8 cellular contexts compared by ENCODE assay signal in the genomic region with DNA sequence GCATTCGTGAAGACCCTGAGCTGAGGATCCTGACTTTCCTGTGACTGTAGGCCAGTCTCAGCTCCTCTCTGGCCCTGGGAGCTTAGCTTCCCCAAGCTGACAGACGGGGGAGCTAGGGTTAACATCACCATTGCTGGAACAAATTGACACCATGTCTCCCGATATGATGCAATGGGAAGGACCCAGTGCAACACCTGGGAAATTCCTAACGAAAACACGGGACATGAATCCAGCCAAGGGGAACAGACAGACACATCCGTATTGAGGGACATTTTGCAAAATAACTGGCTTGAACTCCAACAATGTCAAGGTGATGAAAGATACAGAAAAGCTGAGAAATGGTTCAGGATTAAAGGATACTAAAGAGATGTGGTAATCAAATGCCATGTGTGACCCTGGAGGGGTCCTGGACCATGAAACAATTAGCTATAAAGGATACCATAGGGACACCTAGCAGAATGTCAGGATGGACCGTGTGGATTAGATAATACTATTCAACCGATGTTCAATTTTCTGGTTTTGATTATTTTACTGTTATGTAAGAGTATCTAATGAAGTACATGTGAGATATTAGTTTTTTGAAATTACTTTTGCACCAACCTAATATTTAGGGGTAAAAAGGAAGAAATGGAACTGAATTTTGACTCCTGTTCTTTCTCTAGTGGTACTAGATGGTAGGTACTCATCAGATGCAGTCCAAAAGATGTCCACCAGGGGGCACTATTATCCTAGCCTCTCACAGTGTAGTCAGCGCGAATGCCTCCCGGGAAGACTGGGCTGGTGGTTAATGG. TPM values are rescaled to one million over a fixed set of nuclear protein-coding genes. Genes with fewer than 3 reads are reported as not detected.
DNase-seq lines count a peak whose midpoint lies in the region; ATAC-seq, FAIRE-seq and TF ChIP-seq lines count a peak whose summit lies in the region.

No MANE protein-coding gene starts in this region.

- DNase-seq in NCI-H2171 (lab: John Stamatoyannopoulos, UW) (peak; percentile 9), bronchial epithelial cell (ENCODE audit: low read depth) (peak; percentile 79), keratinocyte (ENCODE audit: low read depth, low spot score) (peak; percentile 81)
- peak; percentile 80 for DNase-seq in stimulated activated CD4-positive, alpha-beta T cell treated with anti-CD3 and anti-CD28 coated beads, Interleukin-2, amount 100 ng/mL, for 4 hours (ENCODE audit: low read depth)

- H3K9ac ChIP-seq in keratinocyte (ENCODE audit: control insufficient read depth, extremely low read depth, insufficient read depth, low read length): no peak overlapping the region

- H3K4me3 ChIP-seq in ACC112 (ENCODE audit: low read depth, low read length) (no peak overlapping the region), WI38 (ENCODE audit: low read depth, low read length) (no peak overlapping the region), bronchial epithelial cell (ENCODE audit: low read depth, low read length) (no peak overlapping the region), keratinocyte (ENCODE audit: control insufficient read depth in 2 of 3, extremely low read depth in 1 of 3, insufficient read depth in 2 of 3, low read depth in 1 of 3, low read length in 3 of 3) (no peak overlapping the region)

- H3K79me2 ChIP-seq in ACC112 (ENCODE audit: control insufficient read depth, insufficient read depth, low read length, unreplicated experiment) (no peaks in the 10 kb centered on the region), keratinocyte (ENCODE audit: control insufficient read depth, insufficient read depth, low read length) (no peaks in the 10 kb centered on the region)

- peak; percentile 76 for ATAC-seq in GM18502 (IDR thresholded peaks at IDR 0.05; ENCODE audit: poor library complexity, unreplicated experiment)
- peak; percentile 84 for ATAC-seq in HG03045 (IDR thresholded peaks at IDR 0.05; ENCODE audit: unreplicated experiment)

- no peaks in the 10 kb centered on the region for H4K20me1 ChIP-seq in keratinocyte (ENCODE audit: control insufficient read depth, extremely low read depth, insufficient read depth, low read length)

- peaks cover 3% of the 10 kb centered on the region; the same call in 1 of the 2 replicates for H3K36me3 ChIP-seq in ACC112 (ENCODE audit: insufficient read depth, low read length)
- peaks cover under 1% of the 10 kb centered on the region for H3K36me3 ChIP-seq in bronchial epithelial cell (ENCODE audit: control insufficient read depth, insufficient read depth, low read length)
- peaks cover 0 to 5% of the 10 kb centered on the region in 2 experiments for H3K36me3 ChIP-seq in keratinocyte (ENCODE audit: control insufficient read depth in 2 of 2, extremely low read depth in 1 of 2, insufficient read depth in 2 of 2, low read length in 2 of 2)

- no peak overlapping the region for H2AFZ ChIP-seq in ACC112 (ENCODE audit: low read length, unreplicated experiment)
- no peak overlapping the region for H2AFZ ChIP-seq in keratinocyte (ENCODE audit: control insufficient read depth, low read length)

- H3K9me1 ChIP-seq in keratinocyte (ENCODE audit: control insufficient read depth, extremely low read depth, insufficient read depth, low read length): no peaks in the 10 kb centered on the region

- H3K4me1 ChIP-seq in ACC112 (ENCODE audit: control insufficient read depth, insufficient read depth, low read length, unreplicated experiment) (peaks cover 15% of the 10 kb centered on the region), keratinocyte (ENCODE audit: control insufficient read depth, extremely low read depth, insufficient read depth, low read length) (peaks cover 6% of the 10 kb centered on the region)

- FAIRE-seq in bronchial epithelial cell (lab: Jason Lieb, UNC): peak; percentile 52
- peak; percentile 65 for FAIRE-seq in keratinocyte (lab: Jason Lieb, UNC)

- peak overlapping the region; percentile 8; the same call in 1 of the 2 replicates for H3K27ac ChIP-seq in ACC112 (ENCODE audit: low read depth, low read length)
- H3K27ac ChIP-seq in keratinocyte (ENCODE audit: control insufficient read depth, insufficient read depth, low read length): no peak overlapping the region

- H3K27me3 ChIP-seq in ACC112 (ENCODE audit: insufficient read depth, low read length) (no peaks in the 10 kb centered on the region), bronchial epithelial cell (ENCODE audit: control insufficient read depth, insufficient read depth, low read length) (no peaks in the 10 kb centered on the region), keratinocyte (ENCODE audit: control insufficient read depth, extremely low read depth, insufficient read depth, low read length) (no peaks in the 10 kb centered on the region)

- peak overlapping the region; percentile 43 for H3K4me2 ChIP-seq in keratinocyte (ENCODE audit: control insufficient read depth, extremely low read depth, insufficient read depth, low read depth, low read length)

- H3K9me3 ChIP-seq in keratinocyte (ENCODE audit: control insufficient read depth, low read depth, low read length): peaks cover 3% of the 10 kb centered on the region

- TF ChIP-seq CTCF in WI38 (IDR thresholded peaks at IDR 0.05; ENCODE audit: low read depth, low read length): peak; percentile 70
- TF ChIP-seq CTCF in bronchial epithelial cell (IDR thresholded peaks at IDR 0.05; ENCODE audit: insufficient read depth, low read length, severe bottlenecking): peak; percentile 62
- TF ChIP-seq CTCF in keratinocyte (optimal IDR thresholded peaks at IDR 0.05 in 1 of 3, IDR thresholded peaks at IDR 0.05 in 1 of 3, conservative IDR thresholded peaks at IDR 0.05 in 1 of 3; ENCODE audit: extremely low read depth in 1 of 3, insufficient read depth in 2 of 3, low read length in 3 of 3): peak; percentile 72 to 83 (median 79)

- dilution Hi-C loops in keratinocyte (cut with MboI; ENCODE audit: extremely low pct_ligation_motif_present, low sequenced_read_pairs): no loop called here

RNA-seq across cellular contexts. Expression of a gene that starts 52.7 kb away (rescaled TPM):
- total RNA-seq in bronchial epithelial cell: 17.1 and 33.3 TPM in 2 replicates
- polyA plus RNA-seq in keratinocyte: 24.9 to 43.5 TPM (median 36.2 TPM) in 3 replicates
- 8.3 TPM for polyA plus RNA-seq in keratinocyte (2011; ENCODE audit: low read depth)
- 31.9 and 37.2 TPM in 2 replicates for polyA plus RNA-seq in keratinocyte (2011; cell fraction: cytosol; rRNA removed)
- 106 and 123 TPM in 2 replicates for polyA plus RNA-seq in keratinocyte (2011; cell fraction: nucleus; rRNA removed)
- 21.8 and 60.7 TPM in 2 replicates for polyA plus RNA-seq in keratinocyte (2012; ENCODE audit: low replicate concordance)
- polyA minus RNA-seq in keratinocyte: 60.2 to 180 TPM (median 69.9 TPM) in 3 replicates
- polyA minus RNA-seq in keratinocyte (2011; cell fraction: cytosol; rRNA and poly(A)+ RNA removed): 62.7 TPM
- polyA minus RNA-seq in keratinocyte (2011; cell fraction: nucleus; rRNA and poly(A)+ RNA removed): 122 and 151 TPM in 2 replicates

Comparison
In these comparisons a context has a peak if more than half of its experiments do, and no peak if none do; other contexts are left out.
1. DNase-seq: peak in every context shown above with its lines; median percentile 81 in keratinocyte; 80 in stimulated activated CD4-positive, alpha-beta T cell treated with anti-CD3 and anti-CD28 coated beads, Interleukin-2, amount 100 ng/mL, for 4 hours; 79 in bronchial epithelial cell; 9 in NCI-H2171.